Comparison of ENCODE assay signal across 12 cellular contexts in genomic region chr10:93992400-93993030, GRCh38. TPM values are rescaled to one million over a fixed set of nuclear protein-coding genes. Genes with fewer than 3 reads are reported as not detected.
DNase-seq lines count a peak whose midpoint lies in the region; ATAC-seq and TF ChIP-seq lines count a peak whose summit lies in the region.
"Had no signal": no experiment of that assay in that cellular context is flagged by ENCODE, and none has a peak within 500 bp of the region (broad histone marks: within the 10 kb centered on the region; RNA-seq: fewer than 3 reads in every experiment).

No MANE protein-coding gene starts in this region.

- no peaks in the 10 kb centered on the region for H3K9me3 Mint-ChIP-seq in activated T-cell treated with anti-CD3 and anti-CD28 coated beads, Interleukin-2, amount 50 U/mL, for 24 hours
- H3K9me3 Mint-ChIP-seq in activated T-cell treated with anti-CD3 and anti-CD28 coated beads, Interleukin-2, amount 50 U/mL, for 4 hours = no peaks in the 10 kb centered on the region

- peaks cover 3% of the 10 kb centered on the region for H3K27me3 ChIP-seq in RWPE2 (ENCODE audit: insufficient read depth, poor library complexity, severe bottlenecking)
- H3K27me3 ChIP-seq in smooth muscle cell (ENCODE audit: low read depth) = no peaks in the 10 kb centered on the region

- H3K4me3 Mint-ChIP-seq in activated T-cell treated with anti-CD3 and anti-CD28 coated beads, Interleukin-2, amount 50 U/mL, for 24 hours = peak overlapping the region; percentile 20
- no peak overlapping the region for H3K4me3 Mint-ChIP-seq in activated T-cell treated with anti-CD3 and anti-CD28 coated beads, Interleukin-2, amount 50 U/mL, for 4 hours

- H3K4me1 ChIP-seq in RWPE2 (ENCODE audit: insufficient read depth, poor library complexity, severe bottlenecking) (peaks cover 15% of the 10 kb centered on the region), smooth muscle cell (ENCODE audit: low read depth) (peaks cover 20% of the 10 kb centered on the region)

- no peaks in the 10 kb centered on the region for H3K36me3 ChIP-seq in RWPE2 (ENCODE audit: low read depth)
- H3K36me3 ChIP-seq in smooth muscle cell (ENCODE audit: low read depth) = no peaks in the 10 kb centered on the region

- H3K9ac ChIP-seq in smooth muscle cell (ENCODE audit: low read depth) = no peak overlapping the region

- no peaks in the 10 kb centered on the region for H3K36me3 Mint-ChIP-seq in activated T-cell treated with anti-CD3 and anti-CD28 coated beads, Interleukin-2, amount 50 U/mL, for 24 hours (ENCODE audit: low read depth)
- no peaks in the 10 kb centered on the region for H3K36me3 Mint-ChIP-seq in activated T-cell treated with anti-CD3 and anti-CD28 coated beads, Interleukin-2, amount 50 U/mL, for 4 hours (ENCODE audit: insufficient read depth)

- WGBS in smooth muscle cell (ENCODE audit: low lambda C conversion rate) = 70% methylated on average over 2 of the region's 2 CpGs

- H3K4me1 Mint-ChIP-seq in activated T-cell treated with anti-CD3 and anti-CD28 coated beads, Interleukin-2, amount 50 U/mL, for 24 hours (ENCODE audit: low read depth) = peaks cover 3% of the 10 kb centered on the region
- H3K4me1 Mint-ChIP-seq in activated T-cell treated with anti-CD3 and anti-CD28 coated beads, Interleukin-2, amount 50 U/mL, for 4 hours (ENCODE audit: low read depth) = no peaks in the 10 kb centered on the region

- H4K20me1 ChIP-seq in smooth muscle cell (ENCODE audit: low read depth) = no peaks in the 10 kb centered on the region

- ATAC-seq in activated T-cell treated with anti-CD3 and anti-CD28 coated beads, Interleukin-2, amount 50 U/mL, for 4 hours = no peak
- ATAC-seq in RWPE2 (ENCODE audit: low read depth) (no peak), GM21528 (IDR thresholded peaks at IDR 0.05; ENCODE audit: low FRiP score, unreplicated experiment) (no peak), HG02642 (IDR thresholded peaks at IDR 0.05; ENCODE audit: poor library complexity, unreplicated experiment) (no peak), GM19035 (IDR thresholded peaks at IDR 0.05; ENCODE audit: unreplicated experiment) (no peak)

- H2AFZ ChIP-seq in smooth muscle cell (ENCODE audit: low read depth) = no peak overlapping the region

- H3K4me3 ChIP-seq in RWPE2 (ENCODE audit: severe bottlenecking) (no peak overlapping the region), fibroblast of pulmonary artery (replicated peaks; ENCODE audit: low read depth, low read length) (no peak overlapping the region), smooth muscle cell (peak overlapping the region; percentile 21)
- H3K4me3 ChIP-seq: K562 had no signal

- H3K79me2 ChIP-seq in smooth muscle cell (ENCODE audit: low read depth) = peaks cover 24% of the 10 kb centered on the region

- H3K27ac Mint-ChIP-seq in activated T-cell treated with anti-CD3 and anti-CD28 coated beads, Interleukin-2, amount 50 U/mL, for 24 hours = no peak overlapping the region

- H3K9me3 ChIP-seq in RWPE2 (ENCODE audit: severe bottlenecking) (no peaks in the 10 kb centered on the region), smooth muscle cell (replicated peaks; ENCODE audit: low read depth) (no peaks in the 10 kb centered on the region)

- H3K27ac ChIP-seq in RWPE2 (ENCODE audit: poor library complexity, severe bottlenecking) (no peak overlapping the region), smooth muscle cell (ENCODE audit: low read depth) (peak overlapping the region; percentile 54)
- H3K27ac ChIP-seq: C4-2B had no signal

- peaks cover 65% of the 10 kb centered on the region for H3K27me3 Mint-ChIP-seq in activated T-cell treated with anti-CD3 and anti-CD28 coated beads, Interleukin-2, amount 50 U/mL, for 24 hours
- peaks cover 43% of the 10 kb centered on the region for H3K27me3 Mint-ChIP-seq in activated T-cell treated with anti-CD3 and anti-CD28 coated beads, Interleukin-2, amount 50 U/mL, for 4 hours (ENCODE audit: low read depth)

- DNase-seq in activated T-cell treated with anti-CD3 and anti-CD28 coated beads, Interleukin-2, amount 50 U/mL, for 24 hours = no peak
- no peak for DNase-seq in activated T-cell treated with anti-CD3 and anti-CD28 coated beads, Interleukin-2, amount 50 U/mL, for 4 hours
- no peak for DNase-seq in RWPE2 (ENCODE audit: low spot score)
- no peak for DNase-seq in fibroblast of pulmonary artery (ENCODE audit: low read depth)
- DNase-seq in smooth muscle cell (lab: John Stamatoyannopoulos, UW; ENCODE audit: unreplicated experiment) = no peak
- DNase-seq: activated CD4-positive, alpha-beta T cell treated with anti-CD3 and anti-CD28 coated beads, Interleukin-2, amount 50 U/mL, for 48 hours; stimulated activated CD4-positive, alpha-beta T cell treated with anti-CD3 and anti-CD28 coated beads, Interleukin-2, amount 100 ng/mL, for 48 hours had no signal

- peak overlapping the region; percentile 98 for H3K4me2 ChIP-seq in smooth muscle cell

- TF ChIP-seq CTCF in RWPE2 (IDR thresholded peaks at IDR 0.05; ENCODE audit: poor library complexity, severe bottlenecking) = peak; percentile 19
- TF ChIP-seq CTCF in fibroblast of pulmonary artery (IDR thresholded peaks at IDR 0.05; ENCODE audit: low read length, missing control alignments) = peak; percentile 31
- peak; percentile 23 for TF ChIP-seq CTCF in smooth muscle cell (IDR thresholded peaks at IDR 0.05; ENCODE audit: borderline replicate concordance, insufficient read depth, poor library complexity, severe bottlenecking)

- peaks cover 27% of the 10 kb centered on the region for H3F3A ChIP-seq in smooth muscle cell (ENCODE audit: low read depth)

RNA-seq across cellular contexts. Expression of gene PLCE1, which starts 1.2 kb away (rescaled TPM):
- under 1 TPM in 2 of 3 donors, not detected in 1; 0.03 TPM for total RNA-seq in activated T-cell treated with anti-CD3 and anti-CD28 coated beads, Interleukin-2, amount 50 U/mL, for 4 hours
- 4.5 and 5.6 TPM in 2 replicates for total RNA-seq in smooth muscle cell
- 2.1 and 4.0 TPM in 2 replicates for polyA plus RNA-seq in smooth muscle cell
